ENCODE assay signal across 25 cellular contexts in genomic region chr7:128116740-128117139, GRCh38.
"Had no signal": no experiment of that assay in that cellular context is flagged by ENCODE, and none has a peak within 500 bp of the region (broad histone marks: within the 10 kb centered on the region; RNA-seq: fewer than 3 reads in every experiment).

No MANE protein-coding gene starts in this region.

- H3K36me3 ChIP-seq: breast epithelium, esophagus squamous epithelium, gastroesophageal sphincter, heart left ventricle, pancreas, right lobe of liver, thoracic aorta, upper lobe of left lung had no signal

- H3K4me3 Mint-ChIP-seq: activated B cell treated with CpG ODN at 0.5 μM for 24 hours; activated CD4-positive, alpha-beta T cell treated with anti-CD3 and anti-CD28 coated beads for 36 hours; activated naive CD8-positive, alpha-beta T cell treated with anti-CD3 and anti-CD28 coated beads for 36 hours; central memory CD8-positive, alpha-beta T cell; effector memory CD8-positive, alpha-beta T cell; mesothelial cell of epicardium; naive thymus-derived CD8-positive, alpha-beta T cell had no signal

- H3K9me3 ChIP-seq: breast epithelium, esophagus squamous epithelium, gastroesophageal sphincter, heart left ventricle, pancreas, right lobe of liver, thoracic aorta, upper lobe of left lung had no signal

- H3K36me3 Mint-ChIP-seq: activated naive CD8-positive, alpha-beta T cell treated with anti-CD3 and anti-CD28 coated beads for 36 hours; mesothelial cell of epicardium; naive thymus-derived CD8-positive, alpha-beta T cell had no signal

- H3K27me3 Mint-ChIP-seq: activated B cell treated with CpG ODN at 0.5 μM for 24 hours; activated CD4-positive, alpha-beta T cell treated with anti-CD3 and anti-CD28 coated beads for 36 hours; activated naive CD8-positive, alpha-beta T cell treated with anti-CD3 and anti-CD28 coated beads for 36 hours; central memory CD8-positive, alpha-beta T cell; naive thymus-derived CD8-positive, alpha-beta T cell had no signal

- H3K4me1 ChIP-seq: breast epithelium, gastroesophageal sphincter, pancreas, right lobe of liver had no signal

- H3K27ac ChIP-seq: breast epithelium, dorsolateral prefrontal cortex, esophagus squamous epithelium, gastroesophageal sphincter, heart left ventricle, pancreas, right lobe of liver, thoracic aorta, upper lobe of left lung had no signal

- ATAC-seq: activated CD4-positive, alpha-beta T cell treated with anti-CD3 and anti-CD28 coated beads for 36 hours; effector memory CD8-positive, alpha-beta T cell; gastroesophageal sphincter; heart left ventricle; naive thymus-derived CD8-positive, alpha-beta T cell; pancreas; right lobe of liver had no signal

- H3K27ac Mint-ChIP-seq: activated B cell treated with CpG ODN at 0.5 μM for 24 hours; activated CD4-positive, alpha-beta T cell treated with anti-CD3 and anti-CD28 coated beads for 36 hours; activated naive CD8-positive, alpha-beta T cell treated with anti-CD3 and anti-CD28 coated beads for 36 hours; effector memory CD8-positive, alpha-beta T cell; mesothelial cell of epicardium had no signal

- H3K9me3 Mint-ChIP-seq: activated B cell treated with CpG ODN at 0.5 μM for 24 hours; activated naive CD8-positive, alpha-beta T cell treated with anti-CD3 and anti-CD28 coated beads for 36 hours; central memory CD8-positive, alpha-beta T cell; effector memory CD8-positive, alpha-beta T cell; mesothelial cell of epicardium; naive thymus-derived CD8-positive, alpha-beta T cell had no signal

- H3K27me3 ChIP-seq: breast epithelium, dorsolateral prefrontal cortex, heart left ventricle, pancreas, right lobe of liver, upper lobe of left lung had no signal

- H3K4me1 Mint-ChIP-seq: mesothelial cell of epicardium had no signal

- H3K4me3 ChIP-seq: breast epithelium, dorsolateral prefrontal cortex, esophagus squamous epithelium, gastroesophageal sphincter, heart left ventricle, lung, pancreas, right lobe of liver, thoracic aorta, upper lobe of left lung had no signal

- DNase-seq: activated B cell treated with CpG ODN at 0.5 μM for 24 hours; activated CD4-positive, alpha-beta T cell treated with anti-CD3 and anti-CD28 coated beads for 36 hours; activated CD4-positive, alpha-beta T cell treated with anti-CD3 and anti-CD28 coated beads, Interleukin-2, amount 50 U/mL, for 4 hours; activated CD8-positive, alpha-beta memory T cell treated with anti-CD3 and anti-CD28 coated beads for 24 hours; activated CD8-positive, alpha-beta memory T cell treated with anti-CD3 and anti-CD28 coated beads, Interleukin-2, amount 50 U/mL, for 4 hours; activated naive CD4-positive, alpha-beta T cell treated with Interleukin-2 at 50 U/mL for 16 hours; activated naive CD8-positive, alpha-beta T cell treated with anti-CD3 and anti-CD28 coated beads for 36 hours; amniotic stem cell; dorsolateral prefrontal cortex; effector memory CD8-positive, alpha-beta T cell; esophagus squamous epithelium; heart left ventricle; naive thymus-derived CD8-positive, alpha-beta T cell; stimulated activated CD4-positive, alpha-beta T cell treated with anti-CD3 and anti-CD28 coated beads, Interleukin-4, amount 100 ng/mL, for 1 hour; stimulated activated naive CD4-positive, alpha-beta T cell; T1000 had no signal
